ENCODE assay signal across 15 cellular contexts in genomic region chr6:33117826-33118277, GRCh38. TPM values are rescaled to one million over a fixed set of nuclear protein-coding genes. Genes with fewer than 3 reads are reported as not detected.
DNase-seq lines count a peak whose midpoint lies in the region; ATAC-seq and TF ChIP-seq lines count a peak whose summit lies in the region.
"Had no signal": no experiment of that assay in that cellular context is flagged by ENCODE, and none has a peak within 500 bp of the region (broad histone marks: within the 10 kb centered on the region; RNA-seq: fewer than 3 reads in every experiment).

No MANE protein-coding gene starts in this region.

- peak; percentile 34 for ATAC-seq in stimulated activated memory B cell treated with anti-CD40 and anti-IgM and Interleukin-4, amounts not matched to agents 10 μg/mL and 1 μg/mL and 100 μg/mL, for 72 hours
- ATAC-seq in left colon: no peak

- H3K9ac ChIP-seq in iPS-15b (ENCODE audit: low read depth, low read length): peak overlapping the region; percentile 91
- H3K9ac ChIP-seq: parathyroid adenoma had no signal

- peaks cover 21% of the 10 kb centered on the region for H3K36me3 Mint-ChIP-seq in stimulated activated memory B cell treated with anti-CD40 and anti-IgM and Interleukin-4, amounts not matched to agents 10 μg/mL and 1 μg/mL and 100 μg/mL, for 72 hours
- H3K36me3 Mint-ChIP-seq: activated naive CD4-positive, alpha-beta T cell treated with anti-CD3 and anti-CD28 coated beads, Interleukin-2, amount 10 ng/mL, durations not matched to agents 7 days and 5 days had no signal

- H3K4me1 Mint-ChIP-seq in stimulated activated memory B cell treated with anti-CD40 and anti-IgM and Interleukin-4, amounts not matched to agents 10 μg/mL and 1 μg/mL and 100 μg/mL, for 72 hours: peaks cover 53% of the 10 kb centered on the region

- DNase-seq in H7 (no peak), WERI-Rb-1 (peak; percentile 4), NCI-H226 (no peak), brain microvascular endothelial cell (no peak), left colon (no peak)
- DNase-seq: activated naive CD4-positive, alpha-beta T cell treated with anti-CD3 and anti-CD28 coated beads, Interleukin-2, amount 10 ng/mL, durations not matched to agents 7 days and 5 days; GOT3; left ventricle myocardium inferior; stimulated activated CD4-positive, alpha-beta T cell treated with anti-CD3 and anti-CD28 coated beads, Interleukin-2, amount 100 ng/mL, for 24 hours had no signal

- H3K27ac ChIP-seq in WERI-Rb-1 (no peak overlapping the region), brain microvascular endothelial cell (no peak overlapping the region)
- H3K27ac ChIP-seq: left ventricle myocardium inferior, parathyroid adenoma had no signal

- H3K9me3 Mint-ChIP-seq in stimulated activated memory B cell treated with anti-CD40 and anti-IgM and Interleukin-4, amounts not matched to agents 10 μg/mL and 1 μg/mL and 100 μg/mL, for 72 hours: no peaks in the 10 kb centered on the region
- H3K9me3 Mint-ChIP-seq: activated CD4-positive, alpha-beta T cell treated with anti-CD3 and anti-CD28 coated beads, Interleukin-2, amount 10 ng/mL, durations not matched to agents 7 days and 5 days; activated naive CD4-positive, alpha-beta T cell treated with anti-CD3 and anti-CD28 coated beads, Interleukin-2, amount 10 ng/mL, durations not matched to agents 7 days and 5 days had no signal

- peak overlapping the region; percentile 66 for H3K4me3 ChIP-seq in H7 (ENCODE audit: insufficient read depth, low read depth, low read length)
- H3K4me3 ChIP-seq in WERI-Rb-1 (ENCODE audit: low read depth, low read length): no peak overlapping the region
- peak overlapping the region; percentile 89 for H3K4me3 ChIP-seq in iPS-15b (ENCODE audit: low read depth, low read length)
- H3K4me3 ChIP-seq in brain microvascular endothelial cell (ENCODE audit: low read depth, low read length): no peak overlapping the region
- H3K4me3 ChIP-seq: left ventricle myocardium inferior had no signal

- in situ Hi-C loops in brain microvascular endothelial cell (cut with HindIII; ENCODE audit: low pct_ligation_motif_present, low sequenced_read_pairs): no loop called here

- no peaks in the 10 kb centered on the region; the same call in 1 of the 2 replicates for H3K27me3 ChIP-seq in H7 (ENCODE audit: control insufficient read depth, insufficient read depth, low read length)
- H3K27me3 ChIP-seq in WERI-Rb-1 (ENCODE audit: insufficient read depth, low read depth, severe bottlenecking): no peaks in the 10 kb centered on the region
- no peaks in the 10 kb centered on the region for H3K27me3 ChIP-seq in iPS-15b (ENCODE audit: control insufficient read depth, insufficient read depth, low read length)
- H3K27me3 ChIP-seq in brain microvascular endothelial cell (replicated peaks): peaks cover 33% of the 10 kb centered on the region

- intact Hi-C loops in left colon (cut with DNase I, micrococcal nuclease): loop anchor here in 1 of 2 donors (5.0 kb wide), 1 partner anchor 129 kb away; no protein-coding TSS in a partner anchor

- H3K4me3 Mint-ChIP-seq in stimulated activated memory B cell treated with anti-CD40 and anti-IgM and Interleukin-4, amounts not matched to agents 10 μg/mL and 1 μg/mL and 100 μg/mL, for 72 hours: peak overlapping the region; percentile 53
- H3K4me3 Mint-ChIP-seq: activated CD4-positive, alpha-beta T cell treated with anti-CD3 and anti-CD28 coated beads, Interleukin-2, amount 10 ng/mL, durations not matched to agents 7 days and 5 days; activated naive CD4-positive, alpha-beta T cell treated with anti-CD3 and anti-CD28 coated beads, Interleukin-2, amount 10 ng/mL, durations not matched to agents 7 days and 5 days had no signal

- peak overlapping the region; percentile 74 for H3K27ac Mint-ChIP-seq in stimulated activated memory B cell treated with anti-CD40 and anti-IgM and Interleukin-4, amounts not matched to agents 10 μg/mL and 1 μg/mL and 100 μg/mL, for 72 hours
- H3K27ac Mint-ChIP-seq: activated CD4-positive, alpha-beta T cell treated with anti-CD3 and anti-CD28 coated beads, Interleukin-2, amount 10 ng/mL, durations not matched to agents 7 days and 5 days; activated naive CD4-positive, alpha-beta T cell treated with anti-CD3 and anti-CD28 coated beads, Interleukin-2, amount 10 ng/mL, durations not matched to agents 7 days and 5 days had no signal

- H3K36me3 ChIP-seq in H7 (replicated peaks; ENCODE audit: control insufficient read depth, insufficient read depth, low read length) (no peaks in the 10 kb centered on the region; the same call in 1 of the 2 replicates), WERI-Rb-1 (no peaks in the 10 kb centered on the region), iPS-15b (ENCODE audit: control insufficient read depth, insufficient read depth, low read length) (no peaks in the 10 kb centered on the region), brain microvascular endothelial cell (replicated peaks) (no peaks in the 10 kb centered on the region)
- H3K36me3 ChIP-seq: left ventricle myocardium inferior had no signal

- H3K27me3 Mint-ChIP-seq in stimulated activated memory B cell treated with anti-CD40 and anti-IgM and Interleukin-4, amounts not matched to agents 10 μg/mL and 1 μg/mL and 100 μg/mL, for 72 hours: peaks cover 12% of the 10 kb centered on the region

- H3K4me1 ChIP-seq in iPS-15b (ENCODE audit: control insufficient read depth, insufficient read depth, low read length): peaks cover 17% of the 10 kb centered on the region

- TF ChIP-seq CTCF in WERI-Rb-1 (IDR thresholded peaks at IDR 0.05; ENCODE audit: low read depth, low read length) (no peak), brain microvascular endothelial cell (IDR thresholded peaks at IDR 0.05; ENCODE audit: low read depth, low read length, missing control alignments) (no peak)

- H3K9me3 ChIP-seq in WERI-Rb-1 (ENCODE audit: severe bottlenecking) (no peaks in the 10 kb centered on the region), iPS-15b (ENCODE audit: control insufficient read depth, insufficient read depth, low read length) (no peaks in the 10 kb centered on the region)
- H3K9me3 ChIP-seq: left ventricle myocardium inferior had no signal

RNA-seq across cellular contexts. Expression of gene HLA-DPB1, which starts 42.1 kb away (rescaled TPM):
- total RNA-seq in H7 (2014; rRNA removed; shearing (Covaris generic)): 27.6 and 29.3 TPM in 2 replicates
- total RNA-seq in left colon: 10 to 100 TPM; 15.1 to 65.5 TPM
- total RNA-seq: HepG2, MCF 10A had no signal

RNA-seq across cellular contexts. Expression of gene HLA-DPA1, which starts 44.4 kb away (rescaled TPM):
- total RNA-seq in H7 (2014; rRNA removed; shearing (Covaris generic)): 3.6 and 4.9 TPM in 2 replicates
- 100 to 1,000 TPM in 1 of 2 donors, 10 to 100 TPM in 1; 14.8 to 103 TPM for total RNA-seq in left colon
- total RNA-seq: HepG2, MCF 10A had no signal

Comparison
In these comparisons a context has a peak if more than half of its experiments do, and no peak if none do; other contexts are left out.
1. H3K4me3 ChIP-seq: peak in H7 (single experiment) and iPS-15b (single experiment); none in WERI-Rb-1 (single experiment) and brain microvascular endothelial cell (single experiment).